8 cellular contexts compared by ENCODE assay signal in the genomic region with DNA sequence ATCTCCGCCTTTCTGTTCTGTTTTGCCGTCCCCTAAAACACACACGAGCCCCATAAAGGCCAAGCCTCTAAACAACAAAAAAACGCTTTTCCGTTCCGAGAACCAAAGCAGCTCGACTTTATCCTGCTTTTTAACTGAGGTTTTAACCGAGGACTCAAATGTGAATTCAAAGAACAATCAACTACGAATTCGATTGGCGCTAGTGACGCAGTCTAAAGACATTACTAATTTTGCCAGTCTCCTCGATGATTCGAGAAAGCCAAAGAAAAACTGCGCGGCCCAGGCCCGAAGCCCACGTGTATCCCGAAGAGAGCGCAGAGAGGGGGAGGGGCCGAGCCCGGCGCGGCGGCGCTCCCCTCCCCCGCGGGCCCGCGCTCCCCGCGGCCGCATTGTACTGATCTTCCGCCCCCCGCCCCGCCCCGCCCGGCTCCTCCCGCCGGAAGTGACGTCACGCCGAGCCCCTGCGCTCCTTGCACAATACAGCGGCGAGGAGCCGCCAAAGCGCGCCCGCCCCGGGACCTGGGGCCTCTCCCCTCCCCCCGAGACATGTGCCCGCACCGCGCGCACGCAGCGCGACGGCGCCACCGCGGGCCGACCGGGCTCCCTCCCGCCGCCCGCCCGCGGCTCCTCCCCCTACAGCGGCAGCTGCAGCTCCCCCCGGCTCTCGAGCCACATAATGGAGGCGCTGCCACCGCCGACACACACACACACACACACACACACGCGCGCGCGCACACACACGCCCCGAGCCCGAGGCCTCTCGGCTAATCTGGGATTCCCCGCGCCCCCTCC. TPM values are rescaled to one million over a fixed set of nuclear protein-coding genes. Genes with fewer than 3 reads are reported as not detected.
DNase-seq lines count a peak whose midpoint lies in the region; ATAC-seq and TF ChIP-seq lines count a peak whose summit lies in the region.

No MANE protein-coding gene starts in this region.

- H3K18ac ChIP-seq in IMR-90 (ENCODE audit: low read depth, low read length): no peak overlapping the region; the same call in 1 of the 2 replicates

- DNase-seq in DMS 273 (lab: John Stamatoyannopoulos, UW; ENCODE audit: unreplicated experiment) (peak; percentile 99), IMR-90 (peak; percentile 89), OCI-M1 (lab: John Stamatoyannopoulos, UW) (peak; percentile 96)
- DNase-seq in activated T-cell treated with anti-CD3 and anti-CD28 coated beads, Interleukin-2, amount 50 U/mL, for 4 hours: peak; percentile 98
- peak; percentile 91 to 95 for DNase-seq in stimulated activated CD8-positive, alpha-beta memory T cell treated with anti-CD3 and anti-CD28 coated beads, Interleukin-7, amount 100 ng/mL, for 1 hour (ENCODE audit: low read depth in 2 of 2)

- H3K9me1 ChIP-seq in IMR-90 (ENCODE audit: insufficient read depth, low read length): no peaks in the 10 kb centered on the region

- H3K9ac ChIP-seq in IMR-90 (ENCODE audit: low read depth, low read length): peak overlapping the region; percentile 98

- POLR2A ChIA-PET in IMR-90 (lab: Charles Lee; ENCODE audit: unreplicated experiment): interaction anchor here (0.6 to 1.6 kb wide), 2 partner anchors 10 to 101 kb away, joined by 3 to 7 read pairs; no protein-coding TSS in a partner anchor

- peak overlapping the region; percentile 100 for H3K4me2 ChIP-seq in IMR-90 (ENCODE audit: low read depth, low read length)

- BruUV-seq in IMR-90 (replicated peaks; lab: Mats Ljungman, UMichigan): no TSS peak

- CTCF ChIA-PET in IMR-90 (lab: Yijun Ruan, JAX): interaction anchor here (1.0 kb wide), 1 partner anchor 12 kb away, joined by 6 read pairs; no protein-coding TSS in a partner anchor

- dilution Hi-C loops in IMR-90 (cut with HindIII; ENCODE audit: low sequenced_read_pairs, unreplicated experiment): no loop called here

- H2BK120ac ChIP-seq in IMR-90 (ENCODE audit: low read depth, low read length): no peak overlapping the region

- no peak overlapping the region for H4K5ac ChIP-seq in IMR-90 (ENCODE audit: low read depth, low read length)

- peaks cover 7 to 16% of the 10 kb centered on the region in 2 experiments; a peak in 3 of 4 replicates for H3K79me1 ChIP-seq in IMR-90 (ENCODE audit: low read depth in 1 of 2, low read length in 2 of 2)

- H3K9me3 Mint-ChIP-seq in activated T-cell treated with anti-CD3 and anti-CD28 coated beads, Interleukin-2, amount 50 U/mL, for 4 hours: no peaks in the 10 kb centered on the region

- H3K4me1 Mint-ChIP-seq in activated T-cell treated with anti-CD3 and anti-CD28 coated beads, Interleukin-2, amount 50 U/mL, for 4 hours (ENCODE audit: low read depth): peaks cover 53% of the 10 kb centered on the region

- H2BK15ac ChIP-seq in IMR-90 (ENCODE audit: low read depth, low read length): no peak overlapping the region

- peak overlapping the region; percentile 26 for H3K14ac ChIP-seq in IMR-90 (replicated peaks; ENCODE audit: low read depth, low read length)

- H2BK20ac ChIP-seq in IMR-90 (ENCODE audit: low read depth, low read length): no peak overlapping the region

- H3K27me3 ChIP-seq in IMR-90 (ENCODE audit: control insufficient read depth, insufficient read depth, low read length) (no peaks in the 10 kb centered on the region), esophagus (ENCODE audit: control insufficient read depth in 1 of 2, insufficient read depth in 2 of 2, low read length in 2 of 2) (no peaks in the 10 kb centered on the region), muscle layer of duodenum (ENCODE audit: low read depth, low read length) (no peaks in the 10 kb centered on the region)

- H3K4me3 ChIP-seq in IMR-90 (ENCODE audit: insufficient read depth, low read depth, low read length) (peak overlapping the region; percentile 74), esophagus (ENCODE audit: low read depth in 1 of 2, low read length in 2 of 2) (peak overlapping the region; percentile 90 to 93), muscle layer of duodenum (ENCODE audit: low read depth in 1 of 2, low read length in 2 of 2) (peak overlapping the region; percentile 91 to 92)

- no peak overlapping the region for H4K91ac ChIP-seq in IMR-90 (ENCODE audit: insufficient read depth, low read depth, low read length)

- H3K23ac ChIP-seq in IMR-90 (ENCODE audit: low read depth, low read length): peak overlapping the region; percentile 98; the same call in 1 of the 2 replicates

- TF ChIP-seq POLR2A in IMR-90 (IDR thresholded peaks at IDR 0.05; ENCODE audit: low read depth, low read length): peak; percentile 82

- TF ChIP-seq RAD21 in IMR-90 (IDR thresholded peaks at IDR 0.05; ENCODE audit: low read length): no peak

- H4K20me1 ChIP-seq in IMR-90 (ENCODE audit: insufficient read depth, low read length): peaks cover 55% of the 10 kb centered on the region

- in situ Hi-C loops in IMR-90 (cut with MboI; ENCODE audit: low sequenced_read_pairs): no loop called here

- H3K27me3 Mint-ChIP-seq in activated T-cell treated with anti-CD3 and anti-CD28 coated beads, Interleukin-2, amount 50 U/mL, for 4 hours (ENCODE audit: low read depth): no peaks in the 10 kb centered on the region

- ATAC-seq in GM21528 (IDR thresholded peaks at IDR 0.05; ENCODE audit: low FRiP score, unreplicated experiment) (peak; percentile 54), IMR-90 (ENCODE audit: low read depth) (peak; percentile 71)
- peak; percentile 69 to 71 for ATAC-seq in activated T-cell treated with anti-CD3 and anti-CD28 coated beads, Interleukin-2, amount 50 U/mL, for 4 hours

- intact Hi-C loops in IMR-90 (cut with micrococcal nuclease): loop anchor here (1.0 to 2.0 kb wide), 3 partner anchors 27 to 62 kb away; no protein-coding TSS in a partner anchor

- no peaks in the 10 kb centered on the region for H3K9me3 ChIP-seq in IMR-90 (ENCODE audit: control insufficient read depth, insufficient read depth, low read length)
- no peaks in the 10 kb centered on the region for H3K9me3 ChIP-seq in esophagus (ENCODE audit: control insufficient read depth in 2 of 2, insufficient read depth in 1 of 2, low read depth in 1 of 2, low read length in 1 of 2)
- no peaks in the 10 kb centered on the region for H3K9me3 ChIP-seq in muscle layer of duodenum (ENCODE audit: control insufficient read depth in 1 of 2, low read length in 2 of 2)

- H3K36me3 ChIP-seq in IMR-90 (ENCODE audit: control insufficient read depth, insufficient read depth, low read length): peaks cover 30% of the 10 kb centered on the region
- H3K36me3 ChIP-seq in esophagus (ENCODE audit: control insufficient read depth in 2 of 2, insufficient read depth in 2 of 2, low read length in 1 of 2): peaks cover 5 to 8% of the 10 kb centered on the region in 2 donors
- H3K36me3 ChIP-seq in muscle layer of duodenum (ENCODE audit: control insufficient read depth in 1 of 2, insufficient read depth in 2 of 2, low read length in 2 of 2): peaks cover 34 to 48% of the 10 kb centered on the region in 2 donors

- H2AFZ ChIP-seq in IMR-90 (replicated peaks; ENCODE audit: low read length, poor library complexity): peak overlapping the region; percentile 57

- H3K36me3 Mint-ChIP-seq in activated T-cell treated with anti-CD3 and anti-CD28 coated beads, Interleukin-2, amount 50 U/mL, for 4 hours (ENCODE audit: insufficient read depth): peaks cover 39% of the 10 kb centered on the region

- TF ChIP-seq CTCF in IMR-90 (conservative IDR thresholded peaks at IDR 0.05; ENCODE audit: low read depth, low read length): no peak

- H3K27ac ChIP-seq in IMR-90 (ENCODE audit: insufficient read depth, low read length): peak overlapping the region; percentile 96
- peak overlapping the region; percentile 99 to 100 for H3K27ac ChIP-seq in esophagus (ENCODE audit: low read depth in 2 of 2, low read length in 1 of 2)
- peak overlapping the region; percentile 98 for H3K27ac ChIP-seq in muscle layer of duodenum (ENCODE audit: low read length)

- peak overlapping the region; percentile 99 for H3K4me3 Mint-ChIP-seq in activated T-cell treated with anti-CD3 and anti-CD28 coated beads, Interleukin-2, amount 50 U/mL, for 4 hours

- H4K8ac ChIP-seq in IMR-90 (ENCODE audit: low read depth in 2 of 2, low read length in 2 of 2): no peak overlapping the region

- peak overlapping the region; percentile 60 for H2AK9ac ChIP-seq in IMR-90 (replicated peaks; ENCODE audit: low read depth, low read length, poor library complexity)

- peaks cover 9% of the 10 kb centered on the region for H3K4me1 ChIP-seq in IMR-90 (ENCODE audit: control insufficient read depth, insufficient read depth, low read length)
- peaks cover 2% of the 10 kb centered on the region in 2 donors for H3K4me1 ChIP-seq in esophagus (ENCODE audit: control insufficient read depth in 2 of 2, insufficient read depth in 2 of 2, low read length in 1 of 2)
- peaks cover 27 to 42% of the 10 kb centered on the region in 2 donors for H3K4me1 ChIP-seq in muscle layer of duodenum (ENCODE audit: control insufficient read depth in 1 of 2, insufficient read depth in 2 of 2, low read length in 2 of 2)

- WGBS in IMR-90 (ENCODE audit: extremely low coverage in 2 of 2, insufficient read length in 1 of 2), 2 experiments: 0% methylated on average over 14 of the region's 87 CpGs; no CpG with 5 or more reads in 1 of the 2 experiments
- WGBS in esophagus, 2 donors: 1 to 2% methylated on average over 64 to 87 of the region's 87 CpGs

- peak overlapping the region; percentile 92 for H2BK5ac ChIP-seq in IMR-90 (ENCODE audit: low read depth, low read length, poor library complexity, severe bottlenecking)

- H3K4ac ChIP-seq in IMR-90 (ENCODE audit: low read depth, low read length): peak overlapping the region; percentile 4; the same call in 1 of the 2 replicates

- peak overlapping the region; percentile 65 for H2AK5ac ChIP-seq in IMR-90 (ENCODE audit: low read depth, low read length)

- H3K56ac ChIP-seq in IMR-90 (ENCODE audit: extremely low read depth, insufficient read depth, low read length): peak overlapping the region; percentile 85

TF ChIP-seq in IMR-90, 13 proteins besides CTCF, POLR2A, EP300 and RAD21 (continues in another document):
- TF ChIP-seq CHD1 (IDR thresholded peaks at IDR 0.05; ENCODE audit: low read depth, low read length) (no peak; the same call in 1 of the 2 replicates), MAFK (IDR thresholded peaks at IDR 0.05; ENCODE audit: low read depth, low read length) (no peak), SMC3 (IDR thresholded peaks at IDR 0.05; ENCODE audit: low read depth, low read length) (no peak)

RNA-seq across cellular contexts. Expression of gene HNRNPU, which starts 1.4 kb away (rescaled TPM):
- 151 and 343 TPM in 2 replicates for total RNA-seq in IMR-90 (2012; rRNA removed)
- polyA plus RNA-seq in IMR-90 (2012; rRNA removed): 144 and 169 TPM in 2 replicates
- polyA plus RNA-seq in IMR-90 (2012; cell fraction: cytosol; rRNA removed): 41.1 and 87.3 TPM in 2 replicates
- 31.2 and 90.2 TPM in 2 replicates for polyA plus RNA-seq in IMR-90 (2012; cell fraction: nucleus; rRNA removed; ENCODE audit: low replicate concordance)
- 100 to 1,000 TPM; 606 to 649 (median 640) TPM for total RNA-seq in activated T-cell treated with anti-CD3 and anti-CD28 coated beads, Interleukin-2, amount 50 U/mL, for 4 hours
- 100 to 1,000 TPM in 1 of 2 donors, 10 to 100 TPM in 1; 94.5 to 127 TPM for polyA plus RNA-seq in esophagus

RNA-seq across cellular contexts. Expression of gene COX20, which starts 27.4 kb away (rescaled TPM):
- 13.3 and 26.9 TPM in 2 replicates for total RNA-seq in IMR-90 (2012; rRNA removed)
- polyA plus RNA-seq in IMR-90 (2012; rRNA removed) (27.0 and 27.5 TPM in 2 replicates), esophagus (10 to 100 TPM; 35.8 to 59.8 TPM)
- 4.6 and 8.8 TPM in 2 replicates for polyA plus RNA-seq in IMR-90 (2012; cell fraction: cytosol; rRNA removed)
- polyA plus RNA-seq in IMR-90 (2012; cell fraction: nucleus; rRNA removed; ENCODE audit: low replicate concordance): 1.7 and 15.7 TPM in 2 replicates
- 10 to 100 TPM; 50.7 to 54.1 (median 53.7) TPM for total RNA-seq in activated T-cell treated with anti-CD3 and anti-CD28 coated beads, Interleukin-2, amount 50 U/mL, for 4 hours

Comparison
In these comparisons a context has a peak if more than half of its experiments do, and no peak if none do; other contexts are left out.
1. Peak in every context shown above with its lines: DNase-seq, ATAC-seq, H3K4me3 ChIP-seq and H3K27ac ChIP-seq.